In genomic region chr6:111583221-111583620, GRCh38 we compare ENCODE assay signal across 23 cellular contexts.
"Had no signal": no experiment of that assay in that cellular context is flagged by ENCODE, and none has a peak within 500 bp of the region (broad histone marks: within the 10 kb centered on the region; RNA-seq: fewer than 3 reads in every experiment).

No MANE protein-coding gene starts in this region.

- H3K27me3 Mint-ChIP-seq: activated naive CD4-positive, alpha-beta T cell treated with anti-CD3 and anti-CD28 coated beads, Interleukin-2, amount 50 U/mL, for 24 hours; activated naive CD8-positive, alpha-beta T cell treated with anti-CD3 and anti-CD28 coated beads, Interleukin-2, amount 50 U/mL, for 24 hours had no signal

- DNase-seq: activated CD4-positive, alpha-beta T cell treated with anti-CD3 and anti-CD28 coated beads for 48 hours; activated CD4-positive, alpha-beta T cell treated with anti-CD3 and anti-CD28 coated beads, Interleukin-2, amount 50 U/mL, for 4 hours; activated CD4-positive, CD25-positive, alpha-beta regulatory T cell treated with anti-CD3 and anti-CD28 coated beads, Interleukin-2, amount 50 U/mL, for 72 hours; activated CD8-positive, alpha-beta memory T cell treated with anti-CD3 and anti-CD28 coated beads, Interleukin-2, amount 50 U/mL, for 48 hours; activated CD8-positive, alpha-beta T cell treated with anti-CD3 and anti-CD28 coated beads, Interleukin-2, amount 10 ng/mL, durations not matched to agents 7 days and 5 days; activated effector memory CD4-positive, alpha-beta T cell treated with Interleukin-2 at 50 U/mL for 16 hours; activated naive CD4-positive, alpha-beta T cell; activated naive CD8-positive, alpha-beta T cell treated with anti-CD3 and anti-CD28 coated beads, Interleukin-2, amount 50 U/mL, for 24 hours; activated T-cell treated with anti-CD3 and anti-CD28 coated beads, Interleukin-2, amount 50 U/mL, for 1 hour; amygdala; brain microvascular endothelial cell; KG1; NCI-H1092; NCI-H1930; NCI-H345; NCI-H510A; NCI-H526 treated with DMSO at 0.1 percent for 48 hours; PC-3; SHP77 treated with DMSO at 0.1 percent for 48 hours had no signal

- H3K9me3 Mint-ChIP-seq: activated naive CD4-positive, alpha-beta T cell treated with anti-CD3 and anti-CD28 coated beads, Interleukin-2, amount 50 U/mL, for 24 hours; activated naive CD8-positive, alpha-beta T cell treated with anti-CD3 and anti-CD28 coated beads, Interleukin-2, amount 50 U/mL, for 24 hours; T-helper 1 cell treated with Interleukin-12 subunit alpha and Interleukin-12 subunit beta and Interleukin-4 antibody, amounts not matched to agents 30 μg/mL and 1 μg/mL, for 36 hours; WTC11 had no signal

- ATAC-seq: activated CD8-positive, alpha-beta T cell treated with anti-CD3 and anti-CD28 coated beads, Interleukin-2, amount 10 ng/mL, durations not matched to agents 7 days and 5 days; activated naive CD8-positive, alpha-beta T cell treated with anti-CD3 and anti-CD28 coated beads, Interleukin-2, amount 50 U/mL, for 24 hours; PC-3; WTC11 had no signal

- H3K27me3 ChIP-seq: brain microvascular endothelial cell, cardiac muscle cell had no signal

- H3K4me3 Mint-ChIP-seq: activated CD8-positive, alpha-beta T cell treated with anti-CD3 and anti-CD28 coated beads, Interleukin-2, amount 10 ng/mL, durations not matched to agents 7 days and 5 days; activated naive CD4-positive, alpha-beta T cell treated with anti-CD3 and anti-CD28 coated beads, Interleukin-2, amount 50 U/mL, for 24 hours; activated naive CD8-positive, alpha-beta T cell treated with anti-CD3 and anti-CD28 coated beads, Interleukin-2, amount 50 U/mL, for 24 hours; T-helper 1 cell treated with Interleukin-12 subunit alpha and Interleukin-12 subunit beta and Interleukin-4 antibody, amounts not matched to agents 30 μg/mL and 1 μg/mL, for 36 hours; WTC11 had no signal

- H3K27ac ChIP-seq: brain microvascular endothelial cell had no signal

- H3K36me3 ChIP-seq: cardiac muscle cell had no signal

- H3K4me3 ChIP-seq: cardiac muscle cell had no signal

- H3K27ac Mint-ChIP-seq: activated CD8-positive, alpha-beta T cell treated with anti-CD3 and anti-CD28 coated beads, Interleukin-2, amount 10 ng/mL, durations not matched to agents 7 days and 5 days; activated naive CD4-positive, alpha-beta T cell treated with anti-CD3 and anti-CD28 coated beads, Interleukin-2, amount 50 U/mL, for 24 hours; T-helper 1 cell treated with Interleukin-12 subunit alpha and Interleukin-12 subunit beta and Interleukin-4 antibody, amounts not matched to agents 30 μg/mL and 1 μg/mL, for 36 hours; WTC11 had no signal
